21 cellular contexts compared by ENCODE assay signal in the genomic region with DNA sequence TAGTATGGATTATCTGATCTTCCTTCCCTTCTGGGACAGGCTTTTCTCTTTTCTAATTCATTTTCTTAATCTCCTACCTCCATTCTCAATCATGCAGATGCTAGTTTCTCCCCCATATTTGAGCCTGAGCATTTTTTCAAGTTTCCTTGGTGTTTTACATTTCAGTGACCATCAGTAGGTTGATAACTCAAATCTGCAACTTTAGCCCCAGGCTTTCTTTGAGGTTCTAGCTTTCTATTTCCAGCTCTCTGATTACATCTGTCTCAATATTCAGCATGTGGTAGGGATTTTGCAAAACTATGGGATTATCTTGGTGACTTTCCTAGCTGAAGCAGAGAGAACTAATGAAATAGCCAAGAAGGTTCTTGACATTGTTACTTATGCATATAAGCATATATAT.
"Had no signal": no experiment of that assay in that cellular context is flagged by ENCODE, and none has a peak within 500 bp of the region (broad histone marks: within the 10 kb centered on the region; RNA-seq: fewer than 3 reads in every experiment).

No MANE protein-coding gene starts in this region.

- ATAC-seq: activated T-helper 17 cell treated with anti-CD3 and anti-CD28 coated beads, Interleukin-2, amount 50 U/mL, for 72 hours; body of pancreas; lower lobe of right lung; naive thymus-derived CD8-positive, alpha-beta T cell; stimulated activated naive CD8-positive, alpha-beta T cell treated with anti-CD3 and anti-CD28 coated beads, Interleukin-15, Interleukin-2, amounts not matched to agents 100 U/mL and 50 U/mL, for 24 hours; T-helper 17 cell had no signal

- H3K36me3 ChIP-seq: lower lobe of right lung, prostate gland, upper lobe of left lung had no signal

- H3K27ac ChIP-seq: body of pancreas, coronary artery, lower lobe of right lung, prostate gland had no signal

- H3K27me3 ChIP-seq: body of pancreas, right lobe of liver, upper lobe of left lung had no signal

- H3K4me1 ChIP-seq: prostate gland had no signal

- FAIRE-seq: frontal cortex had no signal

- DNase-seq: activated CD4-positive, alpha-beta T cell treated with anti-CD3 and anti-CD28 coated beads, Interleukin-2, amount 50 U/mL, for 1 hour; activated CD4-positive, CD25-positive, alpha-beta regulatory T cell; activated naive CD4-positive, alpha-beta T cell treated with anti-CD3 and anti-CD28 coated beads, Interleukin-2, amount 10 ng/mL, durations not matched to agents 7 days and 5 days; activated T-cell treated with anti-CD3 and anti-CD28 coated beads for 4 hours; body of pancreas; central memory CD4-positive, alpha-beta T cell; effector CD4-positive, alpha-beta T cell; kidney; lower lobe of right lung; naive thymus-derived CD8-positive, alpha-beta T cell; nucleus accumbens; right lobe of liver; stimulated activated CD4-positive, alpha-beta T cell treated with anti-CD3 and anti-CD28 coated beads, Interleukin-4, amount 100 ng/mL, for 1 hour; stimulated activated CD8-positive, alpha-beta memory T cell treated with anti-CD3 and anti-CD28 coated beads, Interleukin-4, amount 100 ng/mL, for 48 hours; stimulated activated naive CD8-positive, alpha-beta T cell treated with anti-CD3 and anti-CD28 coated beads, Interleukin-15, Interleukin-2, amounts not matched to agents 100 U/mL and 50 U/mL, for 24 hours; T-helper 17 cell; upper lobe of left lung had no signal

- H3K9me3 ChIP-seq: body of pancreas, lower lobe of right lung, prostate gland, right lobe of liver, upper lobe of left lung had no signal

- H3K4me3 ChIP-seq: body of pancreas, coronary artery, lower lobe of right lung, prostate gland, right lobe of liver, upper lobe of left lung had no signal
